In the genomic region with DNA sequence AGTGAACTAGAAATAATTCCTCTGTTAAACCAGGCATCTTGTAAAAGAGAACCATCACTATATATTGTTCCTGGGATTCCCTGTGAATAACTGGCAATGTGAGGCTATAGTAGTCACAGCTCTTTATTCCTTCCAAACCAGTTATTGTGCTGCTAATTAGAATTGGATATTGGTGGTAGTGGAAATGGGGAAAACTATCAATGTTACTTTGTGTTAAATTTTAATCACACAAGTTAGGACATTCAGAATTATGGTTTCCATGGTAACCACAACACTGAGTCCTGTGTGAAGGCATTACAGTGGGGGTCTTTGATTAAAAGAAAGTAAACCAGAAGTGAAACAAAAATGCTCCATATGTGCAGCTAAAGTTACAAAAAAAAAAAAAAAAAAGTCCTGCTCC, we compare ENCODE assay signal across 23 cellular contexts.
"Had no signal": no experiment of that assay in that cellular context is flagged by ENCODE, and none has a peak within 500 bp of the region (broad histone marks: within the 10 kb centered on the region; RNA-seq: fewer than 3 reads in every experiment).

No MANE protein-coding gene starts in this region.

- H3K4me3 Mint-ChIP-seq: activated naive CD8-positive, alpha-beta T cell treated with anti-CD3 and anti-CD28 coated beads for 36 hours; activated T-cell treated with anti-CD3 and anti-CD28 coated beads, Interleukin-2, amount 50 U/mL, for 24 hours; naive thymus-derived CD4-positive, alpha-beta T cell; T-cell; T-helper 2 cell treated with Interferon-gamma antibody and Interleukin-4, amounts not matched to agents 5 μg/mL and 100 μg/mL, for 36 hours had no signal

- H3K27me3 Mint-ChIP-seq: activated naive CD8-positive, alpha-beta T cell treated with anti-CD3 and anti-CD28 coated beads for 36 hours; activated T-cell treated with anti-CD3 and anti-CD28 coated beads, Interleukin-2, amount 50 U/mL, for 24 hours; naive thymus-derived CD4-positive, alpha-beta T cell; T-cell had no signal

- ATAC-seq: gastroesophageal sphincter; heart right ventricle; left colon; lower lobe of right lung; naive thymus-derived CD4-positive, alpha-beta T cell; T-cell had no signal

- H3K27me3 ChIP-seq: breast epithelium, colonic mucosa, esophagus squamous epithelium, gastroesophageal sphincter, heart right ventricle, upper lobe of left lung had no signal

- H3K4me1 Mint-ChIP-seq: activated naive CD8-positive, alpha-beta T cell treated with anti-CD3 and anti-CD28 coated beads for 36 hours; naive thymus-derived CD4-positive, alpha-beta T cell; T-cell had no signal

- H3K36me3 ChIP-seq: breast epithelium, colonic mucosa, esophagus squamous epithelium, gastroesophageal sphincter, heart right ventricle, lower lobe of right lung, prostate gland, thoracic aorta, upper lobe of left lung, WERI-Rb-1 had no signal

- H3K27ac Mint-ChIP-seq: activated naive CD8-positive, alpha-beta T cell treated with anti-CD3 and anti-CD28 coated beads for 36 hours; activated T-cell treated with anti-CD3 and anti-CD28 coated beads, Interleukin-2, amount 50 U/mL, for 24 hours; activated T-helper 2 cell treated with anti-CD3 and anti-CD28 coated beads, Interferon-gamma antibody, Interleukin-2, Interleukin-4, amounts not matched to agents 10 μg/mL and 5 μg/mL and 100 μg/mL, durations not matched to agents 14 hours and 24 hours and 36 hours; naive thymus-derived CD4-positive, alpha-beta T cell; T-cell; T-helper 2 cell treated with Interferon-gamma antibody and Interleukin-4, amounts not matched to agents 5 μg/mL and 100 μg/mL, for 36 hours had no signal

- H3K4me3 ChIP-seq: breast epithelium, colonic mucosa, esophagus squamous epithelium, gastroesophageal sphincter, heart right ventricle, lower lobe of right lung, prostate gland, thoracic aorta, upper lobe of left lung had no signal

- H3K4me1 ChIP-seq: breast epithelium, colonic mucosa, gastroesophageal sphincter, heart right ventricle, lower lobe of right lung, prostate gland, upper lobe of left lung had no signal

- DNase-seq: activated CD4-positive, alpha-beta T cell treated with anti-CD3 and anti-CD28 coated beads for 1 hour; activated CD8-positive, alpha-beta memory T cell treated with anti-CD3 and anti-CD28 coated beads for 24 hours; activated CD8-positive, alpha-beta memory T cell treated with anti-CD3 and anti-CD28 coated beads, Interleukin-2, amount 50 U/mL, for 4 hours; activated naive CD4-positive, alpha-beta T cell treated with Interleukin-2 at 50 U/mL for 16 hours; activated naive CD8-positive, alpha-beta T cell treated with anti-CD3 and anti-CD28 coated beads for 36 hours; activated T-cell treated with anti-CD3 and anti-CD28 coated beads, Interleukin-2, amount 50 U/mL, for 24 hours; colonic mucosa; esophagus squamous epithelium; heart right ventricle; left colon; lower lobe of right lung; naive thymus-derived CD4-positive, alpha-beta T cell; stimulated activated CD4-positive, alpha-beta T cell treated with anti-CD3 and anti-CD28 coated beads, Interleukin-4, amount 100 ng/mL, for 1 hour; stimulated activated naive CD4-positive, alpha-beta T cell; T-cell; upper lobe of left lung; WERI-Rb-1 had no signal

- H3K36me3 Mint-ChIP-seq: activated naive CD8-positive, alpha-beta T cell treated with anti-CD3 and anti-CD28 coated beads for 36 hours; naive thymus-derived CD4-positive, alpha-beta T cell; T-cell had no signal

- H3K9me3 ChIP-seq: breast epithelium, colonic mucosa, esophagus squamous epithelium, gastroesophageal sphincter, heart right ventricle, lower lobe of right lung, prostate gland, thoracic aorta, upper lobe of left lung had no signal

- H3K27ac ChIP-seq: breast epithelium, colonic mucosa, esophagus squamous epithelium, gastroesophageal sphincter, heart right ventricle, lower lobe of right lung, prostate gland, thoracic aorta, upper lobe of left lung, WERI-Rb-1 had no signal
